In the genomic region with DNA sequence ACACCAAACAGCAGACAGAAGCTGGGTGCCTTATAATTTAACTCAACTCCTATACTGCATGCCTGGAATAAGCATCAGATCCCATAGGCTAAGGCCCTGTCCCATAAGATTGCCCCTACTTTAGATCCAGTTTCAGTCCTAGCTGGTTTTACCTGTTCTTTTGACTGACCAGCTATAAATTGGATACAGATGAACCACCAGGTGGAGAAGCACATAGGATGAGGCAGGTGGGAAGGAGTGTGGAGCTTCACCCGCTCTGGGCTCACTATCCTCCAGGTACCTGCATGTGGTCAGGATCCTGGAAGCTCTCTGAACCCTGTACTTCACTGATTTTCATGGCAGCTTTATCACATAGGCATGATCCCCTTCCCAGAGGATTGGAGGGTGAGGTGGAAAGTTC, we compare ENCODE assay signal across 28 cellular contexts. TPM values are rescaled to one million over a fixed set of nuclear protein-coding genes. Genes with fewer than 3 reads are reported as not detected.
DNase-seq lines count a peak whose midpoint lies in the region; ATAC-seq, FAIRE-seq and TF ChIP-seq lines count a peak whose summit lies in the region.
"Had no signal": no experiment of that assay in that cellular context is flagged by ENCODE, and none has a peak within 500 bp of the region (broad histone marks: within the 10 kb centered on the region; RNA-seq: fewer than 3 reads in every experiment).

No MANE protein-coding gene starts in this region.

- POLR2A ChIA-PET in HCT116 (lab: Charles Lee) (no interaction called here), PC-9 (lab: Charles Lee; ENCODE audit: unreplicated experiment) (interaction anchor here (0.6 kb wide), 1 partner anchor 168 kb away, joined by 3 read pairs; the partner anchor contains the start of gene GPBP1L1)

- intact Hi-C loops in HCT116 (cut with micrococcal nuclease) (no loop called here), PC-9 (cut with micrococcal nuclease; ENCODE audit: unreplicated experiment) (loop anchor here (1.0 kb wide), 1 partner anchor 27 kb away; no protein-coding TSS in a partner anchor), pancreas (cut with DNase I) (no loop called here), left colon (cut with DNase I, micrococcal nuclease) (no loop called here)

- TF ChIP-seq POLR2A in HCT116 (IDR thresholded peaks at IDR 0.05; ENCODE audit: borderline replicate concordance, extremely low read depth, insufficient read depth, insufficient read length): no peak

- H3K9ac ChIP-seq in HCT116 (ENCODE audit: low read length): no peak overlapping the region

- ATAC-seq in HCT116 (peak; percentile 58; the same call in 1 of the 2 replicates), pancreas (no peak), left colon (no peak)
- ATAC-seq: activated CD8-positive, alpha-beta memory T cell treated with anti-CD3 and anti-CD28 coated beads, Interleukin-2, amount 10 ng/mL, durations not matched to agents 7 days and 5 days; body of pancreas had no signal

- BruUV-seq in HCT116 (replicated peaks; lab: Mats Ljungman, UMichigan) (no TSS peak), PC-9 (replicated peaks; lab: Mats Ljungman, UMichigan) (no TSS peak)

- TF ChIP-seq CTCF in HCT116 (IDR thresholded peaks at IDR 0.05 in 2 of 3, conservative IDR thresholded peaks at IDR 0.05 in 1 of 3; ENCODE audit: borderline replicate concordance in 1 of 3, insufficient read depth in 1 of 3, low read depth in 2 of 3, low read length in 2 of 3) (peak in 1 of 3 experiments; percentile 6; a peak in 1 of 6 replicates), PC-9 (conservative IDR thresholded peaks at IDR 0.05) (peak; percentile 15; the same call in 1 of the 2 replicates), pancreas (IDR thresholded peaks at IDR 0.05) (no peak)

- H3K79me2 ChIP-seq in HCT116 (ENCODE audit: insufficient read depth, low read length) (peaks cover 54% of the 10 kb centered on the region), PC-9 (ENCODE audit: low read depth) (peaks cover 24% of the 10 kb centered on the region)

- H3K4me3 ChIP-seq in HCT116 (replicated peaks in 1 of 2; ENCODE audit: low read depth in 1 of 2, low read length in 2 of 2) (no peak overlapping the region), PC-9 (no peak overlapping the region), pancreas (no peak overlapping the region)
- H3K4me3 ChIP-seq: adrenal gland, body of pancreas, lung, Peyer's patch, transverse colon had no signal

- H3K36me3 ChIP-seq in HCT116 (ENCODE audit: control insufficient read depth in 1 of 2, insufficient read depth in 2 of 2, low read length in 2 of 2): no peaks in the 10 kb centered on the region
- H3K36me3 ChIP-seq in PC-9 (ENCODE audit: low read depth): no peaks in the 10 kb centered on the region
- no peaks in the 10 kb centered on the region for H3K36me3 ChIP-seq in pancreas
- H3K36me3 ChIP-seq: adrenal gland, Peyer's patch, transverse colon had no signal

- H3K4me1 ChIP-seq in HCT116 (ENCODE audit: control insufficient read depth in 1 of 2, insufficient read depth in 2 of 2, low read length in 2 of 2): no peaks in the 10 kb centered on the region
- 0 out of 2 replicates have a peak, but pooled peaks cover 6% of the 10 kb centered on the region for H3K4me1 ChIP-seq in PC-9 (replicated peaks; ENCODE audit: insufficient read depth)
- H3K4me1 ChIP-seq in pancreas: no peaks in the 10 kb centered on the region
- H3K4me1 ChIP-seq: adrenal gland, Peyer's patch, transverse colon had no signal

- no peaks in the 10 kb centered on the region for H3F3A ChIP-seq in PC-9 (ENCODE audit: insufficient read depth, low read depth)

- peak; percentile 14; the same call in 1 of the 2 replicates for TF ChIP-seq RAD21 in HCT116 (IDR thresholded peaks at IDR 0.05; ENCODE audit: low read depth)

- H3K27me3 ChIP-seq in HCT116 (ENCODE audit: insufficient read depth, low read length): no peaks in the 10 kb centered on the region
- no peaks in the 10 kb centered on the region for H3K27me3 ChIP-seq in PC-9 (ENCODE audit: insufficient read depth, low read depth)
- H3K27me3 ChIP-seq in pancreas: no peaks in the 10 kb centered on the region
- H3K27me3 ChIP-seq: adrenal gland, body of pancreas, Peyer's patch, transverse colon had no signal

- no peak overlapping the region for H2AFZ ChIP-seq in HCT116 (ENCODE audit: low read depth, low read length, poor library complexity, severe bottlenecking)
- no peak overlapping the region for H2AFZ ChIP-seq in PC-9

- H3K27ac ChIP-seq in HCT116 (ENCODE audit: low read depth, low read length): no peak overlapping the region
- no peak overlapping the region for H3K27ac ChIP-seq in PC-9
- no peak overlapping the region for H3K27ac ChIP-seq in pancreas
- H3K27ac ChIP-seq: adrenal gland, body of pancreas, Peyer's patch, transverse colon had no signal

- no peaks in the 10 kb centered on the region for H3K9me3 ChIP-seq in HCT116 (ENCODE audit: control insufficient read depth in 1 of 2, insufficient read depth in 1 of 2, low read depth in 1 of 2, low read length in 2 of 2)
- H3K9me3 ChIP-seq in PC-9 (ENCODE audit: insufficient read depth, low read depth): no peaks in the 10 kb centered on the region
- no peaks in the 10 kb centered on the region for H3K9me3 ChIP-seq in pancreas
- H3K9me3 ChIP-seq: body of pancreas, Peyer's patch, transverse colon had no signal

- RAD21 ChIA-PET in HCT116 (lab: Charles Lee; ENCODE audit: low non-redundant PET in 1 of 2, low total read pairs in 2 of 2, uncharacterized antibody in 2 of 2, unreplicated experiment in 2 of 2): no interaction called here

- no peak for FAIRE-seq in pancreas (lab: Jason Lieb, UNC)
- FAIRE-seq: A204.1, endothelial cell of umbilical vein had no signal

- peak; percentile 8 for DNase-seq in NCI-H146 (lab: John Stamatoyannopoulos, UW)
- no peak for DNase-seq in NCI-H146 treated with DMSO at 0.1 percent for 48 hours (lab: John Stamatoyannopoulos, UW; ENCODE audit: unreplicated experiment)
- no peak for DNase-seq in HCT116 (ENCODE audit: low read depth, low spot score)
- peak; percentile 16 to 61 for DNase-seq in PC-9
- peak; percentile 32 for DNase-seq in iPS-NIHi11 (ENCODE audit: low spot score)
- DNase-seq in pancreas: no peak
- no peak for DNase-seq in left colon
- DNase-seq in NCI-H1694 (lab: John Stamatoyannopoulos, UW): no peak
- DNase-seq: activated B cell treated with CpG ODN at 0.5 μM for 24 hours; activated CD4-positive, alpha-beta T cell treated with anti-CD3 and anti-CD28 coated beads, Interleukin-2, amount 50 U/mL, for 1 hour; activated CD8-positive, alpha-beta memory T cell treated with anti-CD3 and anti-CD28 coated beads, Interleukin-2, amount 10 ng/mL, durations not matched to agents 7 days and 5 days; activated naive CD4-positive, alpha-beta T cell; activated T-cell treated with anti-CD3 and anti-CD28 coated beads, Interleukin-2, amount 50 U/mL, for 48 hours; adrenal gland; body of pancreas; CD4-positive, alpha-beta memory T cell; DMS 273 treated with DMSO at 0.1 percent for 48 hours; GDM1; HCEC 1CT; Kasumi-1; NCI-H1048; NCI-H1930; Peyer's patch; stimulated activated CD4-positive, alpha-beta T cell treated with anti-CD3 and anti-CD28 coated beads, Interleukin-2, amount 100 ng/mL, for 24 hours; transverse colon had no signal

- WGBS in pancreas, 2 donors: 100% methylated on average over 1 of the region's 1 CpG

- CTCF ChIA-PET in HCT116 (lab: Charles Lee): interaction anchor here (1.3 kb wide), 1 partner anchor 369 kb away, joined by 5 read pairs; no protein-coding TSS in a partner anchor
- CTCF ChIA-PET in PC-9 (lab: Charles Lee): no interaction called here

- H3K9me2 ChIP-seq in HCT116 (ENCODE audit: insufficient read depth) (no peaks in the 10 kb centered on the region), PC-9 (ENCODE audit: insufficient read depth) (no peaks in the 10 kb centered on the region)

- H4K20me1 ChIP-seq in HCT116 (ENCODE audit: insufficient read depth): no peaks in the 10 kb centered on the region
- H4K20me1 ChIP-seq in PC-9 (ENCODE audit: insufficient read depth): no peaks in the 10 kb centered on the region

- no peak overlapping the region for H3K4me2 ChIP-seq in HCT116 (ENCODE audit: low read length)
- no peak overlapping the region for H3K4me2 ChIP-seq in PC-9

TF ChIP-seq in HCT116, 20 proteins besides CTCF, POLR2A, EP300 and RAD21:
- TF ChIP-seq ELF1 (IDR thresholded peaks at IDR 0.05; ENCODE audit: borderline replicate concordance, low read depth) (no peak), REST (IDR thresholded peaks at IDR 0.05; ENCODE audit: low read depth) (no peak), EZH2 (IDR thresholded peaks at IDR 0.05) (no peak)

RNA-seq across cellular contexts. Expression of gene MAST2, which starts 51.3 kb away (rescaled TPM):
- 41.9 TPM for total RNA-seq in HCT116 (2021; ENCODE audit: unreplicated experiment)
- polyA plus RNA-seq in HCT116 (2012): 36.5 and 37.0 TPM in 2 replicates
- total RNA-seq in PC-9 (2021): 58.8 and 69.3 TPM in 2 replicates
- 10 to 100 TPM in 1 of 6 donors, 1 to 10 TPM in 5; 5.1 to 14.5 (median 6.4) TPM for total RNA-seq in pancreas
- 10 to 100 TPM in 1 of 2 donors, 1 to 10 TPM in 1; 9.8 to 12.6 TPM for polyA plus RNA-seq in pancreas
- total RNA-seq in left colon: 100 to 1,000 TPM in 1 of 2 donors, 10 to 100 TPM in 1; 80.3 to 129 TPM

Comparison
In these comparisons a context has a peak if more than half of its experiments do, and no peak if none do; other contexts are left out.
1. DNase-seq: peak in NCI-H146 (single experiment), PC-9 (2 of 2) and iPS-NIHi11 (single experiment); none in NCI-H146 treated with DMSO at 0.1 percent for 48 hours (single experiment), HCT116 (single experiment), pancreas (0 of 6), left colon (0 of 2) and NCI-H1694 (single experiment).